Comparison of ENCODE assay signal across 9 cellular contexts in genomic region chr11:12411806-12412727, GRCh38. TPM values are rescaled to one million over a fixed set of nuclear protein-coding genes. Genes with fewer than 3 reads are reported as not detected.
A peak's percentile ranks its signal among the peaks of the same experiment; 100 is the strongest.
DNase-seq lines count a peak whose midpoint lies in the region; ATAC-seq and TF ChIP-seq lines count a peak whose summit lies in the region.
"Had no signal": no experiment of that assay in that cellular context is flagged by ENCODE, and none has a peak within 500 bp of the region (broad histone marks: within the 10 kb centered on the region; RNA-seq: fewer than 3 reads in every experiment).

No MANE protein-coding gene starts in this region.

- WGBS in heart left ventricle, 4 donors: 32 to 36% (median 33%) methylated on average over 7 of the region's 7 CpGs

- H4K20me1 ChIP-seq in DOHH2 (ENCODE audit: control insufficient read depth, insufficient read depth, low read depth, low read length): no peaks in the 10 kb centered on the region

- H3K27ac ChIP-seq in DOHH2 (ENCODE audit: low read depth, low read length) (no peak overlapping the region), heart left ventricle (peak overlapping the region in 9 of 12 donors; percentile 5 to 98 (median 31))

- H3K79me2 ChIP-seq in DOHH2 (ENCODE audit: control insufficient read depth, low read length): no peaks in the 10 kb centered on the region

- intact Hi-C loops in heart left ventricle (cut with DNase I): loop anchor here (2.0 to 10.0 kb wide), 16 partner anchors 35 to 483 kb away; partner anchors contain the start of genes TEAD1 (in 7 of the 10) and PARVA (in 1 of the 10)

- DNase-seq in NCI-H526 treated with DMSO at 0.1 percent for 48 hours (lab: John Stamatoyannopoulos, UW): peak; percentile 4
- DNase-seq in activated naive CD8-positive, alpha-beta T cell treated with anti-CD3 and anti-CD28 coated beads for 36 hours: peak; percentile 36
- DNase-seq in heart left ventricle: peak in 4 of 5 donors; percentile 59 to 74 (median 72)
- DNase-seq in retina: peak; percentile 83
- DNase-seq: activated T-cell treated with anti-CD3 and anti-CD28 coated beads, Interleukin-2, amount 50 U/mL, for 4 hours had no signal

- no peaks in the 10 kb centered on the region for H3F3A ChIP-seq in DOHH2 (ENCODE audit: control insufficient read depth, insufficient read depth)

- H3K27ac Mint-ChIP-seq in activated naive CD8-positive, alpha-beta T cell treated with anti-CD3 and anti-CD28 coated beads for 36 hours: no peak overlapping the region

- H3K27me3 ChIP-seq in DOHH2 (ENCODE audit: control insufficient read depth, low read length): no peaks in the 10 kb centered on the region
- no peaks in the 10 kb centered on the region for H3K27me3 ChIP-seq in heart left ventricle

- H3K4me3 Mint-ChIP-seq in activated naive CD8-positive, alpha-beta T cell treated with anti-CD3 and anti-CD28 coated beads for 36 hours: no peak overlapping the region
- H3K4me3 Mint-ChIP-seq: activated T-cell treated with anti-CD3 and anti-CD28 coated beads, Interleukin-2, amount 50 U/mL, for 4 hours had no signal

- peaks cover 3% of the 10 kb centered on the region for H3K27me3 Mint-ChIP-seq in activated naive CD8-positive, alpha-beta T cell treated with anti-CD3 and anti-CD28 coated beads for 36 hours

- H3K4me3 ChIP-seq in DOHH2 (ENCODE audit: low read length) (no peak overlapping the region), heart left ventricle (no peak overlapping the region)

- ATAC-seq in HG02642 (IDR thresholded peaks at IDR 0.05; ENCODE audit: poor library complexity, unreplicated experiment) (peak; percentile 52), heart left ventricle (peak; percentile 81 to 88 (median 84)), HG02938 (IDR thresholded peaks at IDR 0.05; ENCODE audit: unreplicated experiment) (no peak), HG02610 (IDR thresholded peaks at IDR 0.05; ENCODE audit: unreplicated experiment) (no peak)

- no peaks in the 10 kb centered on the region for H3K9me2 ChIP-seq in DOHH2 (replicated peaks; ENCODE audit: control insufficient read depth, low read length)

- no peaks in the 10 kb centered on the region for H3K4me1 Mint-ChIP-seq in activated naive CD8-positive, alpha-beta T cell treated with anti-CD3 and anti-CD28 coated beads for 36 hours

- no peak overlapping the region for H3K4me2 ChIP-seq in DOHH2 (ENCODE audit: low read length)

- H3K36me3 ChIP-seq in DOHH2 (ENCODE audit: control insufficient read depth, low read length): no peaks in the 10 kb centered on the region
- H3K36me3 ChIP-seq in heart left ventricle: no peaks in the 10 kb centered on the region

- peak; percentile 73 for TF ChIP-seq CTCF in DOHH2 (IDR thresholded peaks at IDR 0.05; ENCODE audit: low read depth, low read length, poor library complexity, severe bottlenecking)
- peak; percentile 57 to 85 (median 78) for TF ChIP-seq CTCF in heart left ventricle (IDR thresholded peaks at IDR 0.05)

- no peak for TF ChIP-seq POLR2A in heart left ventricle (IDR thresholded peaks at IDR 0.05)

- H3K4me1 ChIP-seq in DOHH2 (ENCODE audit: control insufficient read depth, low read length) (no peaks in the 10 kb centered on the region), heart left ventricle (peaks cover 0 to 77% (median 44%) of the 10 kb centered on the region in 12 donors)

- H3K36me3 Mint-ChIP-seq in activated naive CD8-positive, alpha-beta T cell treated with anti-CD3 and anti-CD28 coated beads for 36 hours: no peaks in the 10 kb centered on the region

- no peaks in the 10 kb centered on the region for H3K9me3 Mint-ChIP-seq in activated naive CD8-positive, alpha-beta T cell treated with anti-CD3 and anti-CD28 coated beads for 36 hours
- H3K9me3 Mint-ChIP-seq: activated T-cell treated with anti-CD3 and anti-CD28 coated beads, Interleukin-2, amount 50 U/mL, for 4 hours had no signal

- H3K9me3 ChIP-seq in DOHH2 (ENCODE audit: control insufficient read depth, insufficient read depth, low read length) (no peaks in the 10 kb centered on the region), heart left ventricle (no peaks in the 10 kb centered on the region)

RNA-seq across cellular contexts. Expression of gene PARVA, which starts 34.7 kb away (rescaled TPM):
- total RNA-seq in activated naive CD8-positive, alpha-beta T cell treated with anti-CD3 and anti-CD28 coated beads for 36 hours: under 1 TPM in 1 of 2 experiments, not detected in 1; 0.04 TPM
- 10 to 100 TPM; 42.1 to 99.2 (median 69.3) TPM for total RNA-seq in heart left ventricle
- 10 to 100 TPM; 22.7 to 48.3 TPM for polyA plus RNA-seq in heart left ventricle

Comparison
In these comparisons a context has a peak if more than half of its experiments do, and no peak if none do; other contexts are left out.
1. ATAC-seq: peak in HG02642 (single experiment) and heart left ventricle (4 of 4); none in HG02938 (single experiment) and HG02610 (single experiment).
2. DNase-seq: peak in every context shown above with its lines; median percentile 83 in retina; 72 in heart left ventricle; 36 in activated naive CD8-positive, alpha-beta T cell treated with anti-CD3 and anti-CD28 coated beads for 36 hours; 4 in NCI-H526 treated with DMSO at 0.1 percent for 48 hours.
3. RNA of gene PARVA, which starts 34.7 kb away (total RNA-seq): 42.1 to 99.2 TPM in heart left ventricle; 0.04 TPM in activated naive CD8-positive, alpha-beta T cell treated with anti-CD3 and anti-CD28 coated beads for 36 hours; every median in the first group is over 10 times any median in the second.